ENCODE assay signal across 13 cellular contexts in genomic region chr4:79651516-79651915, GRCh38.
DNase-seq lines count a peak whose midpoint lies in the region; ATAC-seq and TF ChIP-seq lines count a peak whose summit lies in the region.
"Had no signal": no experiment of that assay in that cellular context is flagged by ENCODE, and none has a peak within 500 bp of the region (broad histone marks: within the 10 kb centered on the region; RNA-seq: fewer than 3 reads in every experiment).

No MANE protein-coding gene starts in this region.

- no peak overlapping the region for H3K27ac Mint-ChIP-seq in activated CD4-positive, alpha-beta memory T cell treated with anti-CD3 and anti-CD28 coated beads for 36 hours

- peaks cover 4% of the 10 kb centered on the region for H3K4me1 Mint-ChIP-seq in activated CD4-positive, alpha-beta memory T cell treated with anti-CD3 and anti-CD28 coated beads for 36 hours (ENCODE audit: low read depth)

- intact Hi-C loops in activated CD4-positive, alpha-beta memory T cell treated with anti-CD3 and anti-CD28 coated beads for 36 hours (cut with micrococcal nuclease), result no loop called here

- peaks cover 19% of the 10 kb centered on the region for H3K4me1 ChIP-seq in osteoblast (ENCODE audit: insufficient read depth, low read length)
- H3K4me1 ChIP-seq: BE2C had no signal

- H3K4me3 Mint-ChIP-seq in activated CD4-positive, alpha-beta memory T cell treated with anti-CD3 and anti-CD28 coated beads for 36 hours, result no peak overlapping the region

- H3K36me3 ChIP-seq in osteoblast (ENCODE audit: insufficient read depth, low read length), result no peaks in the 10 kb centered on the region
- H3K36me3 ChIP-seq: BE2C, WERI-Rb-1 had no signal

- DNase-seq in Caki2 (ENCODE audit: low read depth), result peak; percentile 64
- peak; percentile 7 to 34 for DNase-seq in SHP77 (lab: John Stamatoyannopoulos, UW)
- peak; percentile 80 for DNase-seq in fibroblast of peridontal ligament (ENCODE audit: extremely low read depth)
- DNase-seq in osteoblast (ENCODE audit: insufficient read length, low spot score, missing footprints), result no peak
- DNase-seq in COLO668 (lab: John Stamatoyannopoulos, UW; ENCODE audit: unreplicated experiment), result no peak
- no peak for DNase-seq in G401 (ENCODE audit: low spot score)
- no peak for DNase-seq in activated CD4-positive, alpha-beta memory T cell treated with anti-CD3 and anti-CD28 coated beads for 36 hours
- DNase-seq: BE2C; kidney; NCI-H774; stimulated activated CD8-positive, alpha-beta memory T cell treated with anti-CD3 and anti-CD28 coated beads, Interleukin-4, amount 100 ng/mL, for 48 hours; WERI-Rb-1 had no signal

- no peaks in the 10 kb centered on the region for H3K27me3 ChIP-seq in osteoblast (ENCODE audit: insufficient read depth, low read length)
- H3K27me3 ChIP-seq: BE2C had no signal

- peaks cover 4% of the 10 kb centered on the region for H3K27me3 Mint-ChIP-seq in activated CD4-positive, alpha-beta memory T cell treated with anti-CD3 and anti-CD28 coated beads for 36 hours

- no peaks in the 10 kb centered on the region for H3K9me3 ChIP-seq in osteoblast (ENCODE audit: low read depth, low read length)
- H3K9me3 ChIP-seq: BE2C had no signal

- no peak for ATAC-seq in HG03460 (IDR thresholded peaks at IDR 0.05; ENCODE audit: unreplicated experiment)

- no peak overlapping the region for H3K4me3 ChIP-seq in osteoblast (ENCODE audit: insufficient read depth, low read length)

- no peak for TF ChIP-seq CTCF in osteoblast (IDR thresholded peaks at IDR 0.05; ENCODE audit: extremely low read depth, low read depth, low read length)

- H3K36me3 Mint-ChIP-seq in activated CD4-positive, alpha-beta memory T cell treated with anti-CD3 and anti-CD28 coated beads for 36 hours, result no peaks in the 10 kb centered on the region

- POLR2A ChIA-PET in activated CD4-positive, alpha-beta memory T cell treated with anti-CD3 and anti-CD28 coated beads for 36 hours (lab: Charles Lee), result no interaction called here

- peak overlapping the region; percentile 48 for H3K27ac ChIP-seq in osteoblast (ENCODE audit: low read depth, low read length)
- H3K27ac ChIP-seq: WERI-Rb-1 had no signal

- no peaks in the 10 kb centered on the region for H3K79me2 ChIP-seq in osteoblast (ENCODE audit: insufficient read depth, low read length)

- in situ Hi-C loops in Caki2 (cut with HindIII; ENCODE audit: low pct_unique_long_range_greater_than_20kb, low sequenced_read_pairs) (no loop called here), G401 (cut with HindIII; ENCODE audit: low sequenced_read_pairs) (no loop called here)

- H3K4me2 ChIP-seq in osteoblast (ENCODE audit: insufficient read depth, low read length), result no peak overlapping the region

- CTCF ChIA-PET in activated CD4-positive, alpha-beta memory T cell treated with anti-CD3 and anti-CD28 coated beads for 36 hours (lab: Charles Lee), result interaction anchor here (0.5 to 0.7 kb wide), 2 partner anchors 9 to 23 kb away, joined by 3 read pairs; no protein-coding TSS in a partner anchor

- no peaks in the 10 kb centered on the region for H3K9me3 Mint-ChIP-seq in activated CD4-positive, alpha-beta memory T cell treated with anti-CD3 and anti-CD28 coated beads for 36 hours

- H2AFZ ChIP-seq in osteoblast (ENCODE audit: low read length), result no peak overlapping the region

- no peaks in the 10 kb centered on the region for H4K20me1 ChIP-seq in osteoblast (ENCODE audit: insufficient read depth, low read length)

Comparison
In these comparisons a context has a peak if more than half of its experiments do, and no peak if none do; other contexts are left out.
1. DNase-seq: peak in Caki2 (single experiment), SHP77 (2 of 2) and fibroblast of peridontal ligament (single experiment); none in osteoblast (single experiment), COLO668 (single experiment), G401 (single experiment) and activated CD4-positive, alpha-beta memory T cell treated with anti-CD3 and anti-CD28 coated beads for 36 hours (single experiment).